Comparison of ENCODE assay signal across 18 cellular contexts in the genomic region with DNA sequence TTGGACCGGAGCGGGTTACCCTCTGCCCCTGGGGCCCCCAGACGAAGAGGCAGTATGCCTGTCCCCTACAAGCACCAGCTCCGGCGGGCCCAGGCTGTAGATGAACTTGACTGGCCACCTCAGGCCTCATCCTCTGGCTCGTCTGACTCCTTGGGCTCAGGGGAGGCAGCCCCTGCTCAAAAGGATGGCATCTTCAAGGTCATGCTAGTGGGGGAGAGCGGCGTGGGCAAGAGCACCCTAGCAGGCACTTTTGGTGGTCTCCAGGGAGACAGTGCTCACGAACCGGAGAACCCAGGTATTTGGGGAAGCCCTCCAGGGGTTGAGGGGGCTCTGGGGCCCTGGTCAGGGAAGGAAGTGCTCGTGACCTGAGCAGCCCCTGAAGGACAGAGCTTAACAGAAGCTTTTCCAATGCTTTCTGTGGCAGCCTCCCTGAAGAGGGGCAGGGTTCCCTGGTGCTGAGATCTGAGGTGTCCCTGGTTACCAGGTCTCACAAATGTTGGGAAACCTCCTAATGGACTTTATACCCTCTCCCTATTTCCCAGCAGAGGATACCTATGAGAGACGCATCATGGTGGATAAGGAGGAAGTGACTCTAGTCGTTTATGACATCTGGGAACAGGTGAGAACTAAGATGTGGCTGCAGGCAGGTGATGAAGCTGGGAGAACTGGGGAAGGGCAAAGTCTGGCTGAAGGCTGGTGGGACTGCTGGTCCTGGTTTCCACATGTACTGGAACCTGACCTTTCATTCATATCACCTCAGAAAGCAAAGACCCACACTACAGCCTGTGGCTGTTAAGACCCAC. TPM values are rescaled to one million over a fixed set of nuclear protein-coding genes. Genes with fewer than 3 reads are reported as not detected.
A peak's percentile ranks its signal among the peaks of the same experiment; 100 is the strongest.
DNase-seq lines count a peak whose midpoint lies in the region; ATAC-seq and TF ChIP-seq lines count a peak whose summit lies in the region.
"Had no signal": no experiment of that assay in that cellular context is flagged by ENCODE, and none has a peak within 500 bp of the region (broad histone marks: within the 10 kb centered on the region; RNA-seq: fewer than 3 reads in every experiment).

No MANE protein-coding gene starts in this region.

- DNase-seq in activated CD4-positive, alpha-beta memory T cell treated with anti-CD3 and anti-CD28 coated beads, Interleukin-2, amount 10 ng/mL, durations not matched to agents 7 days and 5 days, result no peak
- DNase-seq in activated CD4-positive, alpha-beta memory T cell treated with anti-CD3 and anti-CD28 coated beads for 36 hours, result no peak
- no peak for DNase-seq in T-cell
- no peak for DNase-seq in memory B cell (ENCODE audit: low spot score in 2 of 2)
- no peak for DNase-seq in progenitor cell of endocrine pancreas (ENCODE audit: low spot score, unreplicated experiment)
- DNase-seq in NCI-H1436 treated with DMSO at 0.1 percent for 48 hours (lab: John Stamatoyannopoulos, UW), result no peak
- DNase-seq: activated CD4-positive, alpha-beta T cell treated with anti-CD3 and anti-CD28 coated beads for 48 hours; DMS79 treated with DMSO at 0.1 percent for 48 hours; HFFc6; left ventricle myocardium superior; NCI-H2081; NCI-H510A; psoas muscle; stimulated activated CD4-positive, alpha-beta T cell treated with anti-CD3 and anti-CD28 coated beads, Interleukin-4, amount 100 ng/mL, for 4 hours had no signal

- ATAC-seq in T-cell (replicated peaks in 1 of 4) (no peak), memory B cell (ENCODE audit: low read depth) (no peak), GM19455 (IDR thresholded peaks at IDR 0.05; ENCODE audit: unreplicated experiment) (no peak), HG03280 (IDR thresholded peaks at IDR 0.05; ENCODE audit: unreplicated experiment) (no peak)
- ATAC-seq: K562, left ventricle myocardium superior, psoas muscle had no signal

- CTCF ChIA-PET in activated CD4-positive, alpha-beta memory T cell treated with anti-CD3 and anti-CD28 coated beads, Interleukin-2, amount 10 ng/mL, durations not matched to agents 7 days and 5 days (lab: Charles Lee), result interaction anchor here (0.7 to 12.1 kb wide), 12 partner anchors 9 to 62 kb away, joined by 3 to 145 read pairs (median 5); partner anchors contain the start of genes LRP10 and RBM23
- CTCF ChIA-PET in activated CD4-positive, alpha-beta memory T cell treated with anti-CD3 and anti-CD28 coated beads for 36 hours (lab: Charles Lee), result interaction anchor here (1.1 to 9.0 kb wide), 8 partner anchors 9 to 971 kb away, joined by 3 to 115 read pairs (median 4); partner anchors contain the start of gene LRP10
- CTCF ChIA-PET in T-cell (lab: Charles Lee), result interaction anchor here (0.8 to 2.0 kb wide), 6 partner anchors 11 to 34 kb away, joined by 3 to 28 read pairs (median 6); partner anchors contain the start of genes LRP10 (in 1 of the 2) and RBM23 (in 1 of the 2)

- no peak overlapping the region for H3K27ac Mint-ChIP-seq in activated CD4-positive, alpha-beta memory T cell treated with anti-CD3 and anti-CD28 coated beads, Interleukin-2, amount 10 ng/mL, durations not matched to agents 7 days and 5 days
- no peak overlapping the region for H3K27ac Mint-ChIP-seq in activated CD4-positive, alpha-beta memory T cell treated with anti-CD3 and anti-CD28 coated beads for 36 hours
- H3K27ac Mint-ChIP-seq in T-cell (peak overlapping the region; percentile 70 to 80), memory B cell (no peak overlapping the region), progenitor cell of endocrine pancreas (peak overlapping the region; percentile 58)
- H3K27ac Mint-ChIP-seq: HFFc6 had no signal

- peaks cover 23% of the 10 kb centered on the region for H3K27me3 Mint-ChIP-seq in activated CD4-positive, alpha-beta memory T cell treated with anti-CD3 and anti-CD28 coated beads, Interleukin-2, amount 10 ng/mL, durations not matched to agents 7 days and 5 days
- no peaks in the 10 kb centered on the region for H3K27me3 Mint-ChIP-seq in activated CD4-positive, alpha-beta memory T cell treated with anti-CD3 and anti-CD28 coated beads for 36 hours
- H3K27me3 Mint-ChIP-seq in T-cell (no peaks in the 10 kb centered on the region), memory B cell (no peaks in the 10 kb centered on the region), progenitor cell of endocrine pancreas (no peaks in the 10 kb centered on the region)

- H3K4me1 Mint-ChIP-seq in activated CD4-positive, alpha-beta memory T cell treated with anti-CD3 and anti-CD28 coated beads, Interleukin-2, amount 10 ng/mL, durations not matched to agents 7 days and 5 days, result peaks cover 39% of the 10 kb centered on the region
- H3K4me1 Mint-ChIP-seq in activated CD4-positive, alpha-beta memory T cell treated with anti-CD3 and anti-CD28 coated beads for 36 hours (ENCODE audit: low read depth), result peaks cover 51% of the 10 kb centered on the region
- H3K4me1 Mint-ChIP-seq in T-cell (peaks cover 52 to 66% (median 60%) of the 10 kb centered on the region in 3 donors), memory B cell (peaks cover 42% of the 10 kb centered on the region), progenitor cell of endocrine pancreas (ENCODE audit: low read depth) (peaks cover 40% of the 10 kb centered on the region)

- TF ChIP-seq CTCF in progenitor cell of endocrine pancreas (IDR thresholded peaks at IDR 0.05; ENCODE audit: unreplicated experiment), result no peak

- peaks cover 1% of the 10 kb centered on the region for H3K36me3 Mint-ChIP-seq in activated CD4-positive, alpha-beta memory T cell treated with anti-CD3 and anti-CD28 coated beads, Interleukin-2, amount 10 ng/mL, durations not matched to agents 7 days and 5 days (ENCODE audit: low read depth)
- H3K36me3 Mint-ChIP-seq in activated CD4-positive, alpha-beta memory T cell treated with anti-CD3 and anti-CD28 coated beads for 36 hours, result no peaks in the 10 kb centered on the region
- no peaks in the 10 kb centered on the region for H3K36me3 Mint-ChIP-seq in T-cell
- no peaks in the 10 kb centered on the region for H3K36me3 Mint-ChIP-seq in memory B cell
- peaks cover 7% of the 10 kb centered on the region for H3K36me3 Mint-ChIP-seq in progenitor cell of endocrine pancreas (ENCODE audit: insufficient read depth)

- intact Hi-C loops in activated CD4-positive, alpha-beta memory T cell treated with anti-CD3 and anti-CD28 coated beads for 36 hours (cut with micrococcal nuclease), result no loop called here

- H3K9me3 Mint-ChIP-seq in activated CD4-positive, alpha-beta memory T cell treated with anti-CD3 and anti-CD28 coated beads, Interleukin-2, amount 10 ng/mL, durations not matched to agents 7 days and 5 days, result no peaks in the 10 kb centered on the region
- H3K9me3 Mint-ChIP-seq in activated CD4-positive, alpha-beta memory T cell treated with anti-CD3 and anti-CD28 coated beads for 36 hours, result no peaks in the 10 kb centered on the region
- H3K9me3 Mint-ChIP-seq in T-cell (no peaks in the 10 kb centered on the region), memory B cell (no peaks in the 10 kb centered on the region), progenitor cell of endocrine pancreas (ENCODE audit: low read depth) (no peaks in the 10 kb centered on the region)
- H3K9me3 Mint-ChIP-seq: HFFc6 had no signal

- H3K4me3 Mint-ChIP-seq in activated CD4-positive, alpha-beta memory T cell treated with anti-CD3 and anti-CD28 coated beads, Interleukin-2, amount 10 ng/mL, durations not matched to agents 7 days and 5 days, result peak overlapping the region; percentile 22
- H3K4me3 Mint-ChIP-seq in activated CD4-positive, alpha-beta memory T cell treated with anti-CD3 and anti-CD28 coated beads for 36 hours, result no peak overlapping the region
- H3K4me3 Mint-ChIP-seq in T-cell (peak overlapping the region; percentile 35 to 88 (median 87)), memory B cell (peak overlapping the region; percentile 28), progenitor cell of endocrine pancreas (ENCODE audit: low read depth) (peak overlapping the region; percentile 52)
- H3K4me3 Mint-ChIP-seq: HFFc6 had no signal

- POLR2A ChIA-PET in activated CD4-positive, alpha-beta memory T cell treated with anti-CD3 and anti-CD28 coated beads, Interleukin-2, amount 10 ng/mL, durations not matched to agents 7 days and 5 days (lab: Charles Lee), result interaction anchor here (0.5 to 9.2 kb wide), 6 partner anchors 11 to 72 kb away, joined by 3 to 115 read pairs (median 5); partner anchors contain the start of genes HAUS4, LRP10 and PRMT5
- POLR2A ChIA-PET in activated CD4-positive, alpha-beta memory T cell treated with anti-CD3 and anti-CD28 coated beads for 36 hours (lab: Charles Lee), result interaction anchor here (0.5 to 2.5 kb wide), 3 partner anchors 11 to 1611 kb away, joined by 4 to 16 read pairs (median 6); partner anchors contain the start of gene LRP10
- POLR2A ChIA-PET in T-cell (lab: Charles Lee), result interaction anchor here in 1 of 2 donors (0.6 to 1.0 kb wide), 2 partner anchors 31 to 1195 kb away, joined by 3 read pairs; no protein-coding TSS in a partner anchor

RNA-seq across cellular contexts. Expression of gene REM2, which starts 1.9 kb away (rescaled TPM):
- 1 to 10 TPM in 1 of 2 experiments, under 1 TPM in 1; 0.98 to 1.2 TPM for total RNA-seq in activated CD4-positive, alpha-beta memory T cell treated with anti-CD3 and anti-CD28 coated beads, Interleukin-2, amount 10 ng/mL, durations not matched to agents 7 days and 5 days
- under 1 TPM; 0.36 to 0.77 TPM for total RNA-seq in activated CD4-positive, alpha-beta memory T cell treated with anti-CD3 and anti-CD28 coated beads for 36 hours
- total RNA-seq in T-cell (10 to 100 TPM in 1 of 5 donors, 1 to 10 TPM in 4; 4.1 to 10.6 (median 6.2) TPM), progenitor cell of endocrine pancreas (10.0 and 11.3 TPM in 2 replicates)
- total RNA-seq: A172, left ventricle myocardium superior had no signal

RNA-seq across cellular contexts. Expression of gene LRP10, which starts 13.4 kb away (rescaled TPM):
- total RNA-seq in activated CD4-positive, alpha-beta memory T cell treated with anti-CD3 and anti-CD28 coated beads, Interleukin-2, amount 10 ng/mL, durations not matched to agents 7 days and 5 days, result 10 to 100 TPM; 88.5 to 98.6 TPM
- 10 to 100 TPM; 62.4 to 64.3 TPM for total RNA-seq in activated CD4-positive, alpha-beta memory T cell treated with anti-CD3 and anti-CD28 coated beads for 36 hours
- total RNA-seq in T-cell, result 100 to 1,000 TPM in 1 of 5 donors, 10 to 100 TPM in 4; 67.0 to 103 (median 89.9) TPM
- 39.8 and 43.1 TPM in 2 replicates for total RNA-seq in progenitor cell of endocrine pancreas

RNA-seq across cellular contexts. Expression of gene RBM23, which starts 34.0 kb away (rescaled TPM):
- 10 to 100 TPM; 71.8 to 73.5 TPM for total RNA-seq in activated CD4-positive, alpha-beta memory T cell treated with anti-CD3 and anti-CD28 coated beads, Interleukin-2, amount 10 ng/mL, durations not matched to agents 7 days and 5 days
- 10 to 100 TPM; 55.0 to 56.0 TPM for total RNA-seq in activated CD4-positive, alpha-beta memory T cell treated with anti-CD3 and anti-CD28 coated beads for 36 hours
- total RNA-seq in T-cell (100 to 1,000 TPM in 1 of 5 donors, 10 to 100 TPM in 4; 88.7 to 102 (median 94.7) TPM), progenitor cell of endocrine pancreas (110 and 118 TPM in 2 replicates)

RNA-seq across cellular contexts. Expression of gene PRMT5, which starts 44.3 kb away (rescaled TPM):
- 10 to 100 TPM; 46.3 to 49.8 TPM for total RNA-seq in activated CD4-positive, alpha-beta memory T cell treated with anti-CD3 and anti-CD28 coated beads, Interleukin-2, amount 10 ng/mL, durations not matched to agents 7 days and 5 days
- total RNA-seq in activated CD4-positive, alpha-beta memory T cell treated with anti-CD3 and anti-CD28 coated beads for 36 hours, result 100 to 1,000 TPM in 1 of 2 experiments, 10 to 100 TPM in 1; 85.6 to 100 TPM
- total RNA-seq in T-cell (10 to 100 TPM; 17.7 to 45.3 (median 37.5) TPM), progenitor cell of endocrine pancreas (104 and 111 TPM in 2 replicates)

RNA-seq across cellular contexts. Expression of gene MMP14, which starts 48.5 kb away (rescaled TPM):
- 1 to 10 TPM; 1.9 to 2.9 TPM for total RNA-seq in activated CD4-positive, alpha-beta memory T cell treated with anti-CD3 and anti-CD28 coated beads, Interleukin-2, amount 10 ng/mL, durations not matched to agents 7 days and 5 days
- 1 to 10 TPM; 1.1 to 1.4 TPM for total RNA-seq in activated CD4-positive, alpha-beta memory T cell treated with anti-CD3 and anti-CD28 coated beads for 36 hours
- 1 to 10 TPM; 1.9 to 3.7 (median 2.3) TPM for total RNA-seq in T-cell
- 198 and 209 TPM in 2 replicates for total RNA-seq in progenitor cell of endocrine pancreas

Comparison
In these comparisons a context has a peak if more than half of its experiments do, and no peak if none do; other contexts are left out.
1. H3K27ac Mint-ChIP-seq: peak in T-cell (2 of 2) and progenitor cell of endocrine pancreas (single experiment); none in activated CD4-positive, alpha-beta memory T cell treated with anti-CD3 and anti-CD28 coated beads, Interleukin-2, amount 10 ng/mL, durations not matched to agents 7 days and 5 days (single experiment), activated CD4-positive, alpha-beta memory T cell treated with anti-CD3 and anti-CD28 coated beads for 36 hours (single experiment) and memory B cell (single experiment).